Comparison of ENCODE assay signal across 1 cellular context in genomic region chr1:204439976-204440375, GRCh38.
TF ChIP-seq lines count a peak whose summit lies in the region.

No MANE protein-coding gene starts in this region.

TF ChIP-seq in liver, 16 proteins besides CTCF, POLR2A, EP300 and RAD21 (continued from another document):
- TF ChIP-seq REST (IDR thresholded peaks at IDR 0.05) (no peak), FOXA2 (IDR thresholded peaks at IDR 0.05) (no peak), NR2F2 (IDR thresholded peaks at IDR 0.05) (peak; percentile 58), YY1 (IDR thresholded peaks at IDR 0.05) (no peak), TAF1 (conservative IDR thresholded peaks at IDR 0.05) (no peak)
